In genomic region chr1:86324423-86324822, GRCh38 we compare ENCODE assay signal across 26 cellular contexts.
"Had no signal": no experiment of that assay in that cellular context is flagged by ENCODE, and none has a peak within 500 bp of the region (broad histone marks: within the 10 kb centered on the region; RNA-seq: fewer than 3 reads in every experiment).

No MANE protein-coding gene starts in this region.

- H3K4me1 ChIP-seq: Peyer's patch, SJCRH30 had no signal

- H3K4me3 ChIP-seq: MG63, PC-9, Peyer's patch, SJCRH30 had no signal

- H3K27me3 ChIP-seq: MG63, Peyer's patch, SJCRH30 had no signal

- H2AFZ ChIP-seq: PC-9 had no signal

- H3K36me3 ChIP-seq: MG63, Peyer's patch, SJCRH30 had no signal

- H3K27ac ChIP-seq: PC-9, Peyer's patch, SJCRH30 had no signal

- FAIRE-seq: HepG2 had no signal

- ATAC-seq: HepG2, Right ventricle myocardium inferior, SK-N-SH treated with all-trans-retinoic acid at 6 μM for 48 hours, T-helper 17 cell had no signal

- DNase-seq: IMR-90; Karpas-422; KG1; MG63; NCI-H1092; NCI-H1436; NCI-H187; NCI-H2029; NCI-H2081 treated with DMSO at 0.1 percent for 48 hours; NCI-H2171; NCI-H226; NCI-H446; NCI-H510A; NCI-H524 treated with DMSO at 0.1 percent for 48 hours; NCI-H69; NCI-H774; NK-92 treated with Interleukin-12 subunit alpha and Interleukin-12 subunit beta, amount 100 ng/mL, for 24 hours; PC-9; Peyer's patch; SHP77 treated with DMSO at 0.1 percent for 48 hours; SJCRH30; T-helper 1 cell; T-helper 17 cell had no signal

- H3K4me1 Mint-ChIP-seq: T-helper 17 cell had no signal

- H3K4me3 Mint-ChIP-seq: T-helper 17 cell had no signal

- H3K4me2 ChIP-seq: PC-9 had no signal

- H3K27ac Mint-ChIP-seq: T-helper 17 cell had no signal

- H3K9me3 ChIP-seq: MG63, Peyer's patch, SJCRH30 had no signal
